In the genomic region with DNA sequence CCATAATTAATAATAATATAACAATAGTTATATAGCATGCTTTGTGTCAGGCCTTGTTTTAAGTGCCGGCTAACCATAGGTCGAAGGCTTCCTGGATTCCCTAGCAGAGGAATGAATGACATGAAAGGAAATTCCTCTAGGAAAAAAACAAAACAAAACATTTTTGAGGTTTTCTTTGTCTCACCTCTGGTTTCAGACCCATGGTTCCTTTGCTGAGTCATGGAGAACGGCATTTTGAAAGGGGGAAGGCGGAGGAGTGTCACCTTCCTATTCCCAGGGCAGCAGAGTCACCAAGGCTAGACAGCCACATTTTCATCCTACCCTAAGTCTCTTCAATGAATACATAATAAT, we compare ENCODE assay signal across 1 cellular context.
TF ChIP-seq lines count a peak whose summit lies in the region.

No MANE protein-coding gene starts in this region.

TF ChIP-seq in HepG2, 621 proteins besides CTCF, POLR2A, EP300 and RAD21:
- TF ChIP-seq RBFOX2 (IDR thresholded peaks at IDR 0.05; ENCODE audit: low read depth, low read length) (no peak), NFE2 (CRISPR knock-in tag; IDR thresholded peaks at IDR 0.05) (peak; percentile 89), SAP130 (CRISPR knock-in tag; IDR thresholded peaks at IDR 0.05; ENCODE audit: low read depth) (0 out of 2 replicates have a peak, but pooled peaks have one; percentile 27), ZNF44 (CRISPR knock-in tag; IDR thresholded peaks at IDR 0.05) (no peak), FOSL2 (CRISPR knock-in tag; IDR thresholded peaks at IDR 0.05) (peak; percentile 55), NFE2L2 (IDR thresholded peaks at IDR 0.05; ENCODE audit: low read length) (peak; percentile 90), SOX13 (IDR thresholded peaks at IDR 0.05) (no peak), SOX13 (CRISPR knock-in tag; conservative IDR thresholded peaks at IDR 0.05 in 1 of 2, IDR thresholded peaks at IDR 0.05 in 1 of 2) (peak in 1 of 2 experiments; percentile 58; a peak in 2 of 4 replicates), ZNF816 (CRISPR knock-in tag; IDR thresholded peaks at IDR 0.05; ENCODE audit: borderline replicate concordance) (no peak), MAFF (IDR thresholded peaks at IDR 0.05; ENCODE audit: low read depth, low read length) (peak; percentile 65), MAFK (conservative IDR thresholded peaks at IDR 0.05 in 1 of 2, IDR thresholded peaks at IDR 0.05 in 1 of 2; ENCODE audit: low read length in 2 of 2) (peak; percentile 55 to 60; a peak in 3 of 4 replicates), SOX5 (CRISPR knock-in tag; IDR thresholded peaks at IDR 0.05; ENCODE audit: borderline replicate concordance) (peak; percentile 69; the same call in 1 of the 2 replicates), WIZ (CRISPR knock-in tag; IDR thresholded peaks at IDR 0.05) (no peak), TCF7 (IDR thresholded peaks at IDR 0.05; ENCODE audit: low read depth) (peak; percentile 42)
- TF ChIP-seq, protein P1, sequence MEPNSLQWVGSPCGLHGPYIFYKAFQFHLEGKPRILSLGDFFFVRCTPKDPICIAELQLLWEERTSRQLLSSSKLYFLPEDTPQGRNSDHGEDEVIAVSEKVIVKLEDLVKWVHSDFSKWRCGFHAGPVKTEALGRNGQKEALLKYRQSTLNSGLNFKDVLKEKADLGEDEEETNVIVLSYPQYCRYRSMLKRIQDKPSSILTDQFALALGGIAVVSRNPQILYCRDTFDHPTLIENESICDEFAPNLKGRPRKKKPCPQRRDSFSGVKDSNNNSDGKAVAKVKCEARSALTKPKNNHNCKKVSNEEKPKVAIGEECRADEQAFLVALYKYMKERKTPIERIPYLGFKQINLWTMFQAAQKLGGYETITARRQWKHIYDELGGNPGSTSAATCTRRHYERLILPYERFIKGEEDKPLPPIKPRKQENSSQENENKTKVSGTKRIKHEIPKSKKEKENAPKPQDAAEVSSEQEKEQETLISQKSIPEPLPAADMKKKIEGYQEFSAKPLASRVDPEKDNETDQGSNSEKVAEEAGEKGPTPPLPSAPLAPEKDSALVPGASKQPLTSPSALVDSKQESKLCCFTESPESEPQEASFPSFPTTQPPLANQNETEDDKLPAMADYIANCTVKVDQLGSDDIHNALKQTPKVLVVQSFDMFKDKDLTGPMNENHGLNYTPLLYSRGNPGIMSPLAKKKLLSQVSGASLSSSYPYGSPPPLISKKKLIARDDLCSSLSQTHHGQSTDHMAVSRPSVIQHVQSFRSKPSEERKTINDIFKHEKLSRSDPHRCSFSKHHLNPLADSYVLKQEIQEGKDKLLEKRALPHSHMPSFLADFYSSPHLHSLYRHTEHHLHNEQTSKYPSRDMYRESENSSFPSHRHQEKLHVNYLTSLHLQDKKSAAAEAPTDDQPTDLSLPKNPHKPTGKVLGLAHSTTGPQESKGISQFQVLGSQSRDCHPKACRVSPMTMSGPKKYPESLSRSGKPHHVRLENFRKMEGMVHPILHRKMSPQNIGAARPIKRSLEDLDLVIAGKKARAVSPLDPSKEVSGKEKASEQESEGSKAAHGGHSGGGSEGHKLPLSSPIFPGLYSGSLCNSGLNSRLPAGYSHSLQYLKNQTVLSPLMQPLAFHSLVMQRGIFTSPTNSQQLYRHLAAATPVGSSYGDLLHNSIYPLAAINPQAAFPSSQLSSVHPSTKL (CRISPR knock-in tag; IDR thresholded peaks at IDR 0.05), result 0 out of 2 replicates have a peak, but pooled peaks have one; percentile 21
